23 cellular contexts compared by ENCODE assay signal in the genomic region with DNA sequence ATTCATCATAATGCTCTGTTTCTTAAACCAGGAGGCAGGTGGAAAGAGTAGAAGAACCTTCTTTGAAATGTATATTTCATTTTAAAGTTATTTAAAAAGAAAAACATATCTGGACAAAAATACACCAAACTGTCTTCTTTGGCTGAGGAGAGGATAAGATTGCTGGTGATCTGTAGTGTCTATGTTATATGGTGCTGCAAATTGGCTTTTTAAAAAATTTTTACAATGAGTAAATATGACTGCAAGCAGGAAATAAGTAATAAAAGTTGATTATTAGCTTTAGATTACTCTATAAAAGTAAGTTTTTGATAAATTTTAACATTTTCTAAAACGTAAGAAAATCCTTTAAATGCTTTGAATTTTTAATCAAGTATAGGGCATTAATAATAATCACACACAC.
DNase-seq lines count a peak whose midpoint lies in the region; ATAC-seq and TF ChIP-seq lines count a peak whose summit lies in the region.
"Had no signal": no experiment of that assay in that cellular context is flagged by ENCODE, and none has a peak within 500 bp of the region (broad histone marks: within the 10 kb centered on the region; RNA-seq: fewer than 3 reads in every experiment).

No MANE protein-coding gene starts in this region.

- H3K4me3 ChIP-seq in SU-DHL-6 (ENCODE audit: insufficient read depth, low read length, poor library complexity, severe bottlenecking) (no peak overlapping the region), transverse colon (no peak overlapping the region)
- H3K4me3 ChIP-seq: A549; BLaER1 treated with 17β-estradiol and CSF1 and Interleukin-3, amounts not matched to agents 10 nM and 100 nM; HAP-1 had no signal

- H3K79me2 ChIP-seq in SU-DHL-6 (ENCODE audit: insufficient read depth, low read length): no peaks in the 10 kb centered on the region

- peaks cover 46% of the 10 kb centered on the region for H3K4me1 Mint-ChIP-seq in nephron
- H3K4me1 Mint-ChIP-seq in activated T-helper 17 cell treated with anti-CD3 and anti-CD28 coated beads, Interleukin-2, amount 50 U/mL, for 72 hours: no peaks in the 10 kb centered on the region

- no peak for DNase-seq in left colon
- DNase-seq in transverse colon: no peak
- no peak for DNase-seq in HuH-7.5 (ENCODE audit: low spot score)
- no peak for DNase-seq in GDM1 (lab: John Stamatoyannopoulos, UW)
- no peak for DNase-seq in activated CD4-positive, alpha-beta T cell treated with anti-CD3 and anti-CD28 coated beads, Interleukin-2, amount 50 U/mL, for 48 hours
- DNase-seq: 8988T; ACHN; AML-193; BE2C; CD4-positive, alpha-beta T cell; CD8-positive, alpha-beta memory T cell; DMS 273 treated with DMSO at 0.1 percent for 48 hours; DMS53; DMS79 treated with DMSO at 0.1 percent for 48 hours; GOT3; HFFc6 had no signal

- H3K27ac ChIP-seq in SU-DHL-6 (ENCODE audit: low read depth, low read length) (peak overlapping the region; percentile 63; the same call in 1 of the 2 replicates), transverse colon (peak overlapping the region; percentile 38 to 60 (median 43))
- H3K27ac ChIP-seq: A549; BLaER1 treated with 17β-estradiol and CSF1 and Interleukin-3, amounts not matched to agents 10 nM and 100 nM had no signal

- H3K36me3 ChIP-seq in SU-DHL-6 (ENCODE audit: low read length) (peaks cover 34% of the 10 kb centered on the region), transverse colon (peaks cover 0 to 5% (median 0%) of the 10 kb centered on the region in 4 donors)
- H3K36me3 ChIP-seq: BE2C had no signal

- no peak overlapping the region for H2AFZ ChIP-seq in SU-DHL-6 (ENCODE audit: low read depth, low read length, severe bottlenecking)

- H3K27me3 ChIP-seq in SU-DHL-6 (ENCODE audit: low read length) (no peaks in the 10 kb centered on the region), transverse colon (no peaks in the 10 kb centered on the region)
- H3K27me3 ChIP-seq: BE2C; BLaER1 treated with 17β-estradiol and CSF1 and Interleukin-3, amounts not matched to agents 10 nM and 100 nM had no signal

- WGBS in transverse colon (ENCODE audit: low coverage in 1 of 2), 2 donors: 15 to 34% methylated on average over 1 of the region's 1 CpG

- TF ChIP-seq CTCF in SU-DHL-6 (IDR thresholded peaks at IDR 0.05; ENCODE audit: insufficient read depth, low read length, poor library complexity, severe bottlenecking) (no peak), nephron (IDR thresholded peaks at IDR 0.05; ENCODE audit: unreplicated experiment in 3 of 3) (no peak), transverse colon (IDR thresholded peaks at IDR 0.05) (no peak)

- H3K4me2 ChIP-seq in SU-DHL-6 (ENCODE audit: low read depth, low read length, poor library complexity, severe bottlenecking): no peak overlapping the region
- H3K4me2 ChIP-seq: A549; BLaER1 treated with 17β-estradiol and CSF1 and Interleukin-3, amounts not matched to agents 10 nM and 100 nM had no signal

- H3K27ac Mint-ChIP-seq in nephron: peak overlapping the region; percentile 92 to 99 (median 93)
- H3K27ac Mint-ChIP-seq in activated T-helper 17 cell treated with anti-CD3 and anti-CD28 coated beads, Interleukin-2, amount 50 U/mL, for 72 hours: no peak overlapping the region
- H3K27ac Mint-ChIP-seq: CD14-positive monocyte; CD4-positive, alpha-beta T cell; CD8-positive, alpha-beta memory T cell; HFFc6 had no signal

- no peak overlapping the region for H3K4me3 Mint-ChIP-seq in nephron
- H3K4me3 Mint-ChIP-seq in activated T-helper 17 cell treated with anti-CD3 and anti-CD28 coated beads, Interleukin-2, amount 50 U/mL, for 72 hours: no peak overlapping the region
- H3K4me3 Mint-ChIP-seq: CD14-positive monocyte; CD4-positive, alpha-beta T cell; CD8-positive, alpha-beta memory T cell; HFFc6 had no signal

- no peaks in the 10 kb centered on the region for H3K9me3 ChIP-seq in SU-DHL-6 (ENCODE audit: insufficient read depth, low read length)
- H3K9me3 ChIP-seq in transverse colon: no peaks in the 10 kb centered on the region
- H3K9me3 ChIP-seq: BE2C, HAP-1 had no signal

- in situ Hi-C loops in transverse colon (cut with MboI; ENCODE audit: low pct_ligation_motif_present in 1 of 4, low pct_unique_long_range_greater_than_20kb in 1 of 4, low sequenced_read_pairs in 3 of 4): loop anchor here in 2 of 4 donors (25.0 kb wide), 1 partner anchor 846 kb away; no protein-coding TSS in a partner anchor

- peaks cover 10 to 32% (median 23%) of the 10 kb centered on the region in 4 donors for H3K4me1 ChIP-seq in transverse colon
- H3K4me1 ChIP-seq: A549 had no signal

- peaks cover 64% of the 10 kb centered on the region for H3K36me3 Mint-ChIP-seq in nephron (ENCODE audit: low read depth)
- H3K36me3 Mint-ChIP-seq in activated T-helper 17 cell treated with anti-CD3 and anti-CD28 coated beads, Interleukin-2, amount 50 U/mL, for 72 hours (ENCODE audit: low read depth): peaks cover 73% of the 10 kb centered on the region

- TF ChIP-seq POLR2A in transverse colon (IDR thresholded peaks at IDR 0.05): no peak

- H3K9me3 Mint-ChIP-seq in nephron: peaks cover 21% of the 10 kb centered on the region
- H3K9me3 Mint-ChIP-seq in activated T-helper 17 cell treated with anti-CD3 and anti-CD28 coated beads, Interleukin-2, amount 50 U/mL, for 72 hours: peaks cover 3% of the 10 kb centered on the region
- H3K9me3 Mint-ChIP-seq: CD4-positive, alpha-beta T cell; HFFc6 had no signal

- no peaks in the 10 kb centered on the region; the same call in 1 of the 2 replicates for H3F3A ChIP-seq in SU-DHL-6 (ENCODE audit: insufficient read depth)

- no peak for TF ChIP-seq EP300 in transverse colon (IDR thresholded peaks at IDR 0.05; ENCODE audit: low read depth)

- intact Hi-C loops in left colon (cut with DNase I, micrococcal nuclease) (no loop called here), transverse colon (cut with DNase I; ENCODE audit: low total_unique reads) (no loop called here)

- no peaks in the 10 kb centered on the region for H4K20me1 ChIP-seq in SU-DHL-6 (ENCODE audit: low read depth, low read length)
- H4K20me1 ChIP-seq: BLaER1 treated with 17β-estradiol and CSF1 and Interleukin-3, amounts not matched to agents 10 nM and 100 nM had no signal

- ATAC-seq in left colon: peak; percentile 89
- no peak for ATAC-seq in activated T-helper 17 cell treated with anti-CD3 and anti-CD28 coated beads, Interleukin-2, amount 50 U/mL, for 72 hours (replicated peaks)
- ATAC-seq: A549 had no signal

- no peak overlapping the region for H3K9ac ChIP-seq in SU-DHL-6 (ENCODE audit: low read length)
- H3K9ac ChIP-seq: BLaER1 treated with 17β-estradiol and CSF1 and Interleukin-3, amounts not matched to agents 10 nM and 100 nM had no signal

- H3K27me3 Mint-ChIP-seq in nephron (ENCODE audit: low read depth): no peaks in the 10 kb centered on the region
- H3K27me3 Mint-ChIP-seq in activated T-helper 17 cell treated with anti-CD3 and anti-CD28 coated beads, Interleukin-2, amount 50 U/mL, for 72 hours: no peaks in the 10 kb centered on the region
- H3K27me3 Mint-ChIP-seq: CD4-positive, alpha-beta T cell; CD8-positive, alpha-beta memory T cell had no signal

- no peaks in the 10 kb centered on the region for H3K9me2 ChIP-seq in SU-DHL-6 (replicated peaks; ENCODE audit: insufficient read depth, low read length)
